ENCODE assay signal across 1 cellular context in the genomic region with DNA sequence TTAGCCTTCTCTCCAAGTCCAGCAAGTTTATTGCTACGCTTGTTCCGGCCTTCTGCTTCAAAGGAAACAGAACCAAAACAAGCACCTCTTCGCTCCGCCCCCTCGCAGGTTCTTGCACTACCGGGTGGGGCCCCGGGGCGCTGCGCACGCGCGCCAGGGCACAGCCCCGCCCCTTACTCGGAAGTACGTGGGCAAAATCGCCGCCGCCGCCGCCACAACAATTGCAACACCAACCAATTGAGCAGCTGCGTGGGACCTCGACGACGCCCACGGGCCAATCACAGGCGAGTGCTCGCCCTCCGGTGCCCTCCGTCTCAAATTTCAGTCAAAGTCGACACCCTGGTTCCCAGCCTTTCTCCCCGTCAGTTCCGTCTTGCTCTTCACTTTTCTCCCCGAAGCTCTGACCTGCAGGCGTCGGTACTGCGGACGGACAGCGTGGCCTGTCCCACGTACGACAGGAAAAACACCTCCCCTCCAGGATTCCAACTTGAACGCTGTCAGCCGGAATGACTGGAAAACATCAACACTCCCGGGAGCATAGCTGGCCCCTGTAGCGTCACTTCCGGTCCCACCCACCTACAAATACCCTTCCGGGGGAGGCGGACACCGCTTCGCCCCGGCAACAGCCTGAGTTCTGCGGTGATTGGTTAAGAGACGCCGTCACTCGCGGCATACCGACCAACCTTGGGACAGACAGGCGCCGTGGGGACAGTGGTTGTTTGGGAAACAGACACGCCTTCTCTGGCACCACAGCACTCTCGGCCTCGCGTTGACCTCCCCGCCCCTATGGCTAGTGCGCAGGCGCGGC.
TF ChIP-seq lines count a peak whose summit lies in the region.

No MANE protein-coding gene starts in this region.

TF ChIP-seq in K562, 482 proteins besides CTCF, POLR2A, EP300 and RAD21 (continued from another document and continues in another):
- TF ChIP-seq, protein P1, sequence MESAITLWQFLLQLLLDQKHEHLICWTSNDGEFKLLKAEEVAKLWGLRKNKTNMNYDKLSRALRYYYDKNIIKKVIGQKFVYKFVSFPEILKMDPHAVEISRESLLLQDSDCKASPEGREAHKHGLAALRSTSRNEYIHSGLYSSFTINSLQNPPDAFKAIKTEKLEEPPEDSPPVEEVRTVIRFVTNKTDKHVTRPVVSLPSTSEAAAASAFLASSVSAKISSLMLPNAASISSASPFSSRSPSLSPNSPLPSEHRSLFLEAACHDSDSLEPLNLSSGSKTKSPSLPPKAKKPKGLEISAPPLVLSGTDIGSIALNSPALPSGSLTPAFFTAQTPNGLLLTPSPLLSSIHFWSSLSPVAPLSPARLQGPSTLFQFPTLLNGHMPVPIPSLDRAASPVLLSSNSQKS (CRISPR knock-in tag; IDR thresholded peaks at IDR 0.05): no peak
- peak; percentile 77 for TF ChIP-seq SUPT5H (IDR thresholded peaks at IDR 0.05)
- no peak for TF ChIP-seq POLR2AphosphoS2 (IDR thresholded peaks at IDR 0.05; ENCODE audit: low read length)
- TF ChIP-seq MED1 (CRISPR knock-in tag; IDR thresholded peaks at IDR 0.05; ENCODE audit: borderline replicate concordance): no peak
- TF ChIP-seq, protein P2, sequence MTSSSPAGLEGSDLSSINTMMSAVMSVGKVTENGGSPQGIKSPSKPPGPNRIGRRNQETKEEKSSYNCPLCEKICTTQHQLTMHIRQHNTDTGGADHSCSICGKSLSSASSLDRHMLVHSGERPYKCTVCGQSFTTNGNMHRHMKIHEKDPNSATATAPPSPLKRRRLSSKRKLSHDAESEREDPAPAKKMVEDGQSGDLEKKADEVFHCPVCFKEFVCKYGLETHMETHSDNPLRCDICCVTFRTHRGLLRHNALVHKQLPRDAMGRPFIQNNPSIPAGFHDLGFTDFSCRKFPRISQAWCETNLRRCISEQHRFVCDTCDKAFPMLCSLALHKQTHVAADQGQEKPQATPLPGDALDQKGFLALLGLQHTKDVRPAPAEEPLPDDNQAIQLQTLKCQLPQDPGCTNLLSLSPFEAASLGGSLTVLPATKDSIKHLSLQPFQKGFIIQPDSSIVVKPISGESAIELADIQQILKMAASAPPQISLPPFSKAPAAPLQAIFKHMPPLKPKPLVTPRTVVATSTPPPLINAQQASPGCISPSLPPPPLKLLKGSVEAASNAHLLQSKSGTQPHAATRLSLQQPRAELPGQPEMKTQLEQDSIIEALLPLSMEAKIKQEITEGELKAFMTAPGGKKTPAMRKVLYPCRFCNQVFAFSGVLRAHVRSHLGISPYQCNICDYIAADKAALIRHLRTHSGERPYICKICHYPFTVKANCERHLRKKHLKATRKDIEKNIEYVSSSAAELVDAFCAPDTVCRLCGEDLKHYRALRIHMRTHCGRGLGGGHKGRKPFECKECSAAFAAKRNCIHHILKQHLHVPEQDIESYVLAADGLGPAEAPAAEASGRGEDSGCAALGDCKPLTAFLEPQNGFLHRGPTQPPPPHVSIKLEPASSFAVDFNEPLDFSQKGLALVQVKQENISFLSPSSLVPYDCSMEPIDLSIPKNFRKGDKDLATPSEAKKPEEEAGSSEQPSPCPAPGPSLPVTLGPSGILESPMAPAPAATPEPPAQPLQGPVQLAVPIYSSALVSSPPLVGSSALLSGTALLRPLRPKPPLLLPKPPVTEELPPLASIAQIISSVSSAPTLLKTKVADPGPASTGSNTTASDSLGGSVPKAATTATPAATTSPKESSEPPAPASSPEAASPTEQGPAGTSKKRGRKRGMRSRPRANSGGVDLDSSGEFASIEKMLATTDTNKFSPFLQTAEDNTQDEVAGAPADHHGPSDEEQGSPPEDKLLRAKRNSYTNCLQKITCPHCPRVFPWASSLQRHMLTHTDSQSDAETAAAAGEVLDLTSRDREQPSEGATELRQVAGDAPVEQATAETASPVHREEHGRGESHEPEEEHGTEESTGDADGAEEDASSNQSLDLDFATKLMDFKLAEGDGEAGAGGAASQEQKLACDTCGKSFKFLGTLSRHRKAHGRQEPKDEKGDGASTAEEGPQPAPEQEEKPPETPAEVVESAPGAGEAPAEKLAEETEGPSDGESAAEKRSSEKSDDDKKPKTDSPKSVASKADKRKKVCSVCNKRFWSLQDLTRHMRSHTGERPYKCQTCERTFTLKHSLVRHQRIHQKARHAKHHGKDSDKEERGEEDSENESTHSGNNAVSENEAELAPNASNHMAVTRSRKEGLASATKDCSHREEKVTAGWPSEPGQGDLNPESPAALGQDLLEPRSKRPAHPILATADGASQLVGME (CRISPR knock-in tag; IDR thresholded peaks at IDR 0.05): no peak
- peak in 1 of 2 experiments; percentile 1; a peak in 1 of 4 replicates for TF ChIP-seq TBL1XR1 (IDR thresholded peaks at IDR 0.05; ENCODE audit: low read length in 2 of 2)
- TF ChIP-seq ZNF764 (CRISPR knock-in tag; IDR thresholded peaks at IDR 0.05; ENCODE audit: low read depth): no peak
- TF ChIP-seq ZNF561 (CRISPR knock-in tag; conservative IDR thresholded peaks at IDR 0.05): no peak
- TF ChIP-seq, protein P3, sequence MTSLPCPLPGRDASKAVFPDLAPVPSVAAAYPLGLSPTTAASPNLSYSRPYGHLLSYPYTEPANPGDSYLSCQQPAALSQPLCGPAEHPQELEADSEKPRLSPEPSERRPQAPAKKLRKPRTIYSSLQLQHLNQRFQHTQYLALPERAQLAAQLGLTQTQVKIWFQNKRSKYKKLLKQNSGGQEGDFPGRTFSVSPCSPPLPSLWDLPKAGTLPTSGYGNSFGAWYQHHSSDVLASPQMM (CRISPR knock-in tag; IDR thresholded peaks at IDR 0.05): no peak
- TF ChIP-seq, protein P4, sequence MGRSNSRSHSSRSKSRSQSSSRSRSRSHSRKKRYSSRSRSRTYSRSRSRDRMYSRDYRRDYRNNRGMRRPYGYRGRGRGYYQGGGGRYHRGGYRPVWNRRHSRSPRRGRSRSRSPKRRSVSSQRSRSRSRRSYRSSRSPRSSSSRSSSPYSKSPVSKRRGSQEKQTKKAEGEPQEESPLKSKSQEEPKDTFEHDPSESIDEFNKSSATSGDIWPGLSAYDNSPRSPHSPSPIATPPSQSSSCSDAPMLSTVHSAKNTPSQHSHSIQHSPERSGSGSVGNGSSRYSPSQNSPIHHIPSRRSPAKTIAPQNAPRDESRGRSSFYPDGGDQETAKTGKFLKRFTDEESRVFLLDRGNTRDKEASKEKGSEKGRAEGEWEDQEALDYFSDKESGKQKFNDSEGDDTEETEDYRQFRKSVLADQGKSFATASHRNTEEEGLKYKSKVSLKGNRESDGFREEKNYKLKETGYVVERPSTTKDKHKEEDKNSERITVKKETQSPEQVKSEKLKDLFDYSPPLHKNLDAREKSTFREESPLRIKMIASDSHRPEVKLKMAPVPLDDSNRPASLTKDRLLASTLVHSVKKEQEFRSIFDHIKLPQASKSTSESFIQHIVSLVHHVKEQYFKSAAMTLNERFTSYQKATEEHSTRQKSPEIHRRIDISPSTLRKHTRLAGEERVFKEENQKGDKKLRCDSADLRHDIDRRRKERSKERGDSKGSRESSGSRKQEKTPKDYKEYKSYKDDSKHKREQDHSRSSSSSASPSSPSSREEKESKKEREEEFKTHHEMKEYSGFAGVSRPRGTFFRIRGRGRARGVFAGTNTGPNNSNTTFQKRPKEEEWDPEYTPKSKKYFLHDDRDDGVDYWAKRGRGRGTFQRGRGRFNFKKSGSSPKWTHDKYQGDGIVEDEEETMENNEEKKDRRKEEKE (IDR thresholded peaks at IDR 0.05; ENCODE audit: borderline replicate concordance in 1 of 2, control insufficient read depth in 1 of 2, low read depth in 2 of 2, low read length in 1 of 2): no peak
- peak; percentile 72 for TF ChIP-seq SP2 (IDR thresholded peaks at IDR 0.05; ENCODE audit: extremely low read depth, low read depth, low read length, poor library complexity, severe bottlenecking)
- TF ChIP-seq, protein P5, sequence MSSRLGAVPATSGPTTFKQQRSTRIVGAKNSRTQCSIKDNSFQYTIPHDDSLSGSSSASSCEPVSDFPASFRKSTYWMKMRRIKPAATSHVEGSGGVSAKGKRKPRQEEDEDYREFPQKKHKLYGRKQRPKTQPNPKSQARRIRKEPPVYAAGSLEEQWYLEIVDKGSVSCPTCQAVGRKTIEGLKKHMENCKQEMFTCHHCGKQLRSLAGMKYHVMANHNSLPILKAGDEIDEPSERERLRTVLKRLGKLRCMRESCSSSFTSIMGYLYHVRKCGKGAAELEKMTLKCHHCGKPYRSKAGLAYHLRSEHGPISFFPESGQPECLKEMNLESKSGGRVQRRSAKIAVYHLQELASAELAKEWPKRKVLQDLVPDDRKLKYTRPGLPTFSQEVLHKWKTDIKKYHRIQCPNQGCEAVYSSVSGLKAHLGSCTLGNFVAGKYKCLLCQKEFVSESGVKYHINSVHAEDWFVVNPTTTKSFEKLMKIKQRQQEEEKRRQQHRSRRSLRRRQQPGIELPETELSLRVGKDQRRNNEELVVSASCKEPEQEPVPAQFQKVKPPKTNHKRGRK (tag; IDR thresholded peaks at IDR 0.05): no peak
- TF ChIP-seq, protein P6, sequence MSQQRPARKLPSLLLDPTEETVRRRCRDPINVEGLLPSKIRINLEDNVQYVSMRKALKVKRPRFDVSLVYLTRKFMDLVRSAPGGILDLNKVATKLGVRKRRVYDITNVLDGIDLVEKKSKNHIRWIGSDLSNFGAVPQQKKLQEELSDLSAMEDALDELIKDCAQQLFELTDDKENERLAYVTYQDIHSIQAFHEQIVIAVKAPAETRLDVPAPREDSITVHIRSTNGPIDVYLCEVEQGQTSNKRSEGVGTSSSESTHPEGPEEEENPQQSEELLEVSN (IDR thresholded peaks at IDR 0.05; ENCODE audit: borderline replicate concordance in 1 of 2, extremely low read depth in 1 of 2, insufficient read depth in 1 of 2, insufficient read length in 1 of 2, low read depth in 1 of 2, low read length in 1 of 2, poor library complexity in 1 of 2, severe bottlenecking in 1 of 2): peak in 1 of 2 experiments; percentile 61
- TF ChIP-seq, protein P7, sequence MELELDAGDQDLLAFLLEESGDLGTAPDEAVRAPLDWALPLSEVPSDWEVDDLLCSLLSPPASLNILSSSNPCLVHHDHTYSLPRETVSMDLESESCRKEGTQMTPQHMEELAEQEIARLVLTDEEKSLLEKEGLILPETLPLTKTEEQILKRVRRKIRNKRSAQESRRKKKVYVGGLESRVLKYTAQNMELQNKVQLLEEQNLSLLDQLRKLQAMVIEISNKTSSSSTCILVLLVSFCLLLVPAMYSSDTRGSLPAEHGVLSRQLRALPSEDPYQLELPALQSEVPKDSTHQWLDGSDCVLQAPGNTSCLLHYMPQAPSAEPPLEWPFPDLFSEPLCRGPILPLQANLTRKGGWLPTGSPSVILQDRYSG (tag; conservative IDR thresholded peaks at IDR 0.05; ENCODE audit: low read depth): no peak
- TF ChIP-seq ZC3H8 (IDR thresholded peaks at IDR 0.05): no peak
- TF ChIP-seq ZNF311 (CRISPR knock-in tag; IDR thresholded peaks at IDR 0.05): no peak
- no peak for TF ChIP-seq GATA2 (CRISPR knock-in tag; IDR thresholded peaks at IDR 0.05)
- no peak for TF ChIP-seq ZSCAN29 (IDR thresholded peaks at IDR 0.05)
- TF ChIP-seq SREBF2 (CRISPR knock-in tag; IDR thresholded peaks at IDR 0.05): no peak
- TF ChIP-seq FOXJ3 (CRISPR knock-in tag; IDR thresholded peaks at IDR 0.05): no peak
- 0 out of 2 replicates have a peak, but pooled peaks have one; percentile 21 for TF ChIP-seq NFRKB (IDR thresholded peaks at IDR 0.05; ENCODE audit: low read depth)
- TF ChIP-seq ZNF57 (CRISPR knock-in tag; IDR thresholded peaks at IDR 0.05): no peak
- TF ChIP-seq ESRRB (CRISPR knock-in tag; IDR thresholded peaks at IDR 0.05; ENCODE audit: borderline replicate concordance): no peak
- peak; percentile 81 for TF ChIP-seq SOX6 (IDR thresholded peaks at IDR 0.05)
- no peak for TF ChIP-seq ZNF644 (tag; IDR thresholded peaks at IDR 0.05; ENCODE audit: low read depth)
- peak; percentile 69 for TF ChIP-seq RBFOX2 (IDR thresholded peaks at IDR 0.05; ENCODE audit: low read depth, low read length)
- TF ChIP-seq ZNF274 (IDR thresholded peaks at IDR 0.05; ENCODE audit: borderline replicate concordance, low read depth, low read length): no peak
- TF ChIP-seq PPARD (CRISPR knock-in tag; IDR thresholded peaks at IDR 0.05): no peak
- TF ChIP-seq FOXJ2 (tag; IDR thresholded peaks at IDR 0.05): peak; percentile 63; the same call in 1 of the 2 replicates
- TF ChIP-seq ZFX (CRISPR knock-in tag; IDR thresholded peaks at IDR 0.05): no peak
- TF ChIP-seq NFYB (IDR thresholded peaks at IDR 0.05; ENCODE audit: extremely low read depth, insufficient read length): peak; percentile 96
- TF ChIP-seq ZKSCAN1 (IDR thresholded peaks at IDR 0.05; ENCODE audit: low read depth, low read length): no peak
- TF ChIP-seq TARDBP (IDR thresholded peaks at IDR 0.05): peak; percentile 49; the same call in 1 of the 2 replicates
- no peak for TF ChIP-seq TEAD1 (CRISPR knock-in tag; IDR thresholded peaks at IDR 0.05)
- no peak for TF ChIP-seq FOXK1 (CRISPR knock-in tag; IDR thresholded peaks at IDR 0.05; ENCODE audit: borderline replicate concordance)
- TF ChIP-seq, protein P8, sequence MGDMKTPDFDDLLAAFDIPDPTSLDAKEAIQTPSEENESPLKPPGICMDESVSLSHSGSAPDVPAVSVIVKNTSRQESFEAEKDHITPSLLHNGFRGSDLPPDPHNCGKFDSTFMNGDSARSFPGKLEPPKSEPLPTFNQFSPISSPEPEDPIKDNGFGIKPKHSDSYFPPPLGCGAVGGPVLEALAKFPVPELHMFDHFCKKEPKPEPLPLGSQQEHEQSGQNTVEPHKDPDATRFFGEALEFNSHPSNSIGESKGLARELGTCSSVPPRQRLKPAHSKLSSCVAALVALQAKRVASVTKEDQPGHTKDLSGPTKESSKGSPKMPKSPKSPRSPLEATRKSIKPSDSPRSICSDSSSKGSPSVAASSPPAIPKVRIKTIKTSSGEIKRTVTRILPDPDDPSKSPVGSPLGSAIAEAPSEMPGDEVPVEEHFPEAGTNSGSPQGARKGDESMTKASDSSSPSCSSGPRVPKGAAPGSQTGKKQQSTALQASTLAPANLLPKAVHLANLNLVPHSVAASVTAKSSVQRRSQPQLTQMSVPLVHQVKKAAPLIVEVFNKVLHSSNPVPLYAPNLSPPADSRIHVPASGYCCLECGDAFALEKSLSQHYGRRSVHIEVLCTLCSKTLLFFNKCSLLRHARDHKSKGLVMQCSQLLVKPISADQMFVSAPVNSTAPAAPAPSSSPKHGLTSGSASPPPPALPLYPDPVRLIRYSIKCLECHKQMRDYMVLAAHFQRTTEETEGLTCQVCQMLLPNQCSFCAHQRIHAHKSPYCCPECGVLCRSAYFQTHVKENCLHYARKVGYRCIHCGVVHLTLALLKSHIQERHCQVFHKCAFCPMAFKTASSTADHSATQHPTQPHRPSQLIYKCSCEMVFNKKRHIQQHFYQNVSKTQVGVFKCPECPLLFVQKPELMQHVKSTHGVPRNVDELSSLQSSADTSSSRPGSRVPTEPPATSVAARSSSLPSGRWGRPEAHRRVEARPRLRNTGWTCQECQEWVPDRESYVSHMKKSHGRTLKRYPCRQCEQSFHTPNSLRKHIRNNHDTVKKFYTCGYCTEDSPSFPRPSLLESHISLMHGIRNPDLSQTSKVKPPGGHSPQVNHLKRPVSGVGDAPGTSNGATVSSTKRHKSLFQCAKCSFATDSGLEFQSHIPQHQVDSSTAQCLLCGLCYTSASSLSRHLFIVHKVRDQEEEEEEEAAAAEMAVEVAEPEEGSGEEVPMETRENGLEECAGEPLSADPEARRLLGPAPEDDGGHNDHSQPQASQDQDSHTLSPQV (IDR thresholded peaks at IDR 0.05): no peak
- TF ChIP-seq RFX7 (CRISPR knock-in tag; IDR thresholded peaks at IDR 0.05): no peak
- TF ChIP-seq TEAD4 (IDR thresholded peaks at IDR 0.05; ENCODE audit: low read length): no peak
- TF ChIP-seq TEAD4 (CRISPR knock-in tag; IDR thresholded peaks at IDR 0.05; ENCODE audit: borderline replicate concordance): no peak
- TF ChIP-seq EP400 (IDR thresholded peaks at IDR 0.05): peak; percentile 82
- TF ChIP-seq, protein P9, sequence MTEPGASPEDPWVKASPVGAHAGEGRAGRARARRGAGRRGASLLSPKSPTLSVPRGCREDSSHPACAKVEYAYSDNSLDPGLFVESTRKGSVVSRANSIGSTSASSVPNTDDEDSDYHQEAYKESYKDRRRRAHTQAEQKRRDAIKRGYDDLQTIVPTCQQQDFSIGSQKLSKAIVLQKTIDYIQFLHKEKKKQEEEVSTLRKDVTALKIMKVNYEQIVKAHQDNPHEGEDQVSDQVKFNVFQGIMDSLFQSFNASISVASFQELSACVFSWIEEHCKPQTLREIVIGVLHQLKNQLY (CRISPR knock-in tag; conservative IDR thresholded peaks at IDR 0.05): no peak
